ENCODE assay signal across 16 cellular contexts in the genomic region with DNA sequence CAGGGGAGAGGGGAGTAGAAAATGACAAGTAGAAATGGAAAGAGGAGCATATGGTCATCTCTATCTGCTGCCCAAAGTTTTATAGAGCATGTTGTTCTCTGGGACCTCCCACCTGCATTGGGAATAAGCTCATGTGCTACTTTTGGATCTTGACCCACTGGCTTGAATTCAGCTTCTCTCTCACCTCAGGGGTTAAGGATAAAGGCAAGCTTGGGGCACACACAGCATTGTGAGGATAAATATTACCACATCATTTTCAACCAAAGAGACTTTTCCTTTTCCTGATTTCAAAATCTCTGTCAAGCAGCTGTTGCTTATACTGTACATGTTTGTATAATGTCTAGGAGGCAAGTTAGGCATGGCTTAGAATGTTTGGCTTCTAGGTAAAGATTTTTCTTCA. TPM values are rescaled to one million over a fixed set of nuclear protein-coding genes. Genes with fewer than 3 reads are reported as not detected.
DNase-seq lines count a peak whose midpoint lies in the region; ATAC-seq and TF ChIP-seq lines count a peak whose summit lies in the region.
"Had no signal": no experiment of that assay in that cellular context is flagged by ENCODE, and none has a peak within 500 bp of the region (broad histone marks: within the 10 kb centered on the region; RNA-seq: fewer than 3 reads in every experiment).

No MANE protein-coding gene starts in this region.

- in situ Hi-C loops in KBM-7 (cut with MboI; ENCODE audit: low pct_unique_long_range_greater_than_20kb, low sequenced_read_pairs): no loop called here

- no TSS peak for BruUV-seq in Calu3 (replicated peaks; lab: Mats Ljungman, UMichigan)

- no peak overlapping the region for H3K4me3 ChIP-seq in RWPE2 (ENCODE audit: severe bottlenecking)
- H3K4me3 ChIP-seq: heart left ventricle had no signal

- H3K27ac Mint-ChIP-seq in Calu3 (ENCODE audit: unreplicated experiment): no peak overlapping the region
- H3K27ac Mint-ChIP-seq: progenitor cell of endocrine pancreas had no signal

- no peaks in the 10 kb centered on the region for H3K27me3 ChIP-seq in RWPE2 (ENCODE audit: insufficient read depth, poor library complexity, severe bottlenecking)
- H3K27me3 ChIP-seq: heart left ventricle had no signal

- peaks cover 32% of the 10 kb centered on the region for H3K4me1 ChIP-seq in RWPE2 (ENCODE audit: insufficient read depth, poor library complexity, severe bottlenecking)
- H3K4me1 ChIP-seq: Caco-2, heart left ventricle had no signal

- intact Hi-C loops in Calu3 (cut with micrococcal nuclease; ENCODE audit: unreplicated experiment): no loop called here

- no peak overlapping the region for H3K4me3 Mint-ChIP-seq in Calu3 (ENCODE audit: low read depth, unreplicated experiment)

- peak overlapping the region; percentile 98 for H3K27ac ChIP-seq in RWPE2 (ENCODE audit: poor library complexity, severe bottlenecking)
- H3K27ac ChIP-seq: heart left ventricle, VCaP had no signal

- H3K36me3 ChIP-seq in RWPE2 (ENCODE audit: low read depth): no peaks in the 10 kb centered on the region
- H3K36me3 ChIP-seq: heart left ventricle had no signal

- peaks cover 16% of the 10 kb centered on the region for H3K9me3 Mint-ChIP-seq in Calu3 (ENCODE audit: low read depth, unreplicated experiment)

- ATAC-seq in GM18502 (IDR thresholded peaks at IDR 0.05; ENCODE audit: poor library complexity, unreplicated experiment) (peak; percentile 18), GM21381 (IDR thresholded peaks at IDR 0.05; ENCODE audit: unreplicated experiment) (peak; percentile 20), HG03139 (IDR thresholded peaks at IDR 0.05; ENCODE audit: unreplicated experiment) (peak; percentile 14), RWPE2 (ENCODE audit: low read depth) (no peak), GM19324 (IDR thresholded peaks at IDR 0.05; ENCODE audit: low FRiP score, unreplicated experiment) (no peak), HG03108 (IDR thresholded peaks at IDR 0.05; ENCODE audit: unreplicated experiment) (no peak)
- ATAC-seq: heart left ventricle, SK-N-SH treated with all-trans-retinoic acid at 6 μM for 48 hours had no signal

- CTCF ChIA-PET in Calu3 (lab: Charles Lee): interaction anchor here (0.5 kb wide), 1 partner anchor 357 kb away, joined by 3 read pairs; no protein-coding TSS in a partner anchor

- no peaks in the 10 kb centered on the region for H3K9me3 ChIP-seq in RWPE2 (ENCODE audit: severe bottlenecking)

- H3K27me3 Mint-ChIP-seq in Calu3 (ENCODE audit: unreplicated experiment): no peaks in the 10 kb centered on the region
- H3K27me3 Mint-ChIP-seq: progenitor cell of endocrine pancreas had no signal

- no peak for DNase-seq in RWPE2 (ENCODE audit: low spot score)
- DNase-seq in Calu3: no peak
- no peak for DNase-seq in KBM-7
- DNase-seq: activated naive CD4-positive, alpha-beta T cell treated with Interleukin-2 at 50 U/mL for 16 hours; Caco-2; heart left ventricle; NCI-H2171 had no signal

- no peaks in the 10 kb centered on the region for H3K36me3 Mint-ChIP-seq in Calu3 (ENCODE audit: insufficient read depth, unreplicated experiment)

- TF ChIP-seq CTCF in RWPE2 (IDR thresholded peaks at IDR 0.05; ENCODE audit: poor library complexity, severe bottlenecking) (no peak), Calu3 (IDR thresholded peaks at IDR 0.05; ENCODE audit: unreplicated experiment) (no peak)

- H3K4me1 Mint-ChIP-seq in Calu3 (ENCODE audit: low read depth, unreplicated experiment): peaks cover 13% of the 10 kb centered on the region

RNA-seq across cellular contexts. Expression of gene ATP10B, which starts 16.6 kb away (rescaled TPM):
- 1.4 and 3.7 TPM in 2 replicates for total RNA-seq in Calu3 (2022)
- total RNA-seq: endothelial cell of umbilical vein had no signal

Comparison
In these comparisons a context has a peak if more than half of its experiments do, and no peak if none do; other contexts are left out.
1. ATAC-seq: peak in GM18502 (single experiment), GM21381 (single experiment) and HG03139 (single experiment); none in RWPE2 (single experiment), GM19324 (single experiment) and HG03108 (single experiment).